ENCODE assay signal across 8 cellular contexts in the genomic region with DNA sequence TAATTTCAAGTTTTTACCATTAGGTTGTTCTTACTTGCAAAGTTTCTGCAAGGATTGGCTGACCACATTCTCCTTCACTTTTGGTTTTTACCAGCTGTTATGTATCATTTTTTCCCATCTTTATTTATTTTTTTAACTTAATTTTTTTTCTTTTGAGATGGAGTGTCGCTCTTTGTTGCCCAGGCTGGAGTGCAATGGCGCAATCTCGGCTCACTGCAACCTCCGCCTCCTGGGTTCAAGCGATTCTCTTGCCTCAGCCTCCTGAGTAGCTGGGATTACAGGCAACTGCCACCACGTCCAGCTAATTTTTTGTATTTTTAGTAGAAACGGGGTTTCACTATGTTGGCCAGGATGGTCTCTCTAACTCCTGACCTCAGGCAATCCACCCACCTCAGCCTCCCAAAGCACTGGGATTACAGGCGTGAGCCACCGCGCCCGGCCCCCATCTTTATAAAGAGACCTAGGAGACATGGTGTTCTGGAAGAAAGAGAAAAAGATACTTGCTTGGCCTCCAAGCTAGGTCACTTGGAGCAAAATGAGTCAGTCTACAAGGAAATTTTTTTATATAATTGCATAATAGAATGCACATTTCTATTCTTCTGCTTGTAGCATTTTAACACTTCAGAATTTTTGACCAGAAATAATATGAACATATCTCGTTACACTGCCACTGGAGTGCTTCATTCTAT.
DNase-seq lines count a peak whose midpoint lies in the region; ATAC-seq and TF ChIP-seq lines count a peak whose summit lies in the region.
"Not testable (repeated sequence)": the region's sequence is repeated elsewhere in the genome, so short reads cannot be mapped to it uniquely, and the experiment has no call there.

No MANE protein-coding gene starts in this region.

- not testable (repeated sequence) for H3K36me3 ChIP-seq in breast epithelium; heart left ventricle; left lung; suprapubic skin; aorta (ENCODE audit: control insufficient read depth in 1 of 2, insufficient read depth in 2 of 2, low read length in 1 of 2)

- not testable (repeated sequence) for H3K9me3 ChIP-seq in breast epithelium; heart left ventricle; left lung; suprapubic skin; aorta (ENCODE audit: control insufficient read depth, low read length)

- not testable (repeated sequence) for TF ChIP-seq CTCF in breast epithelium (IDR thresholded peaks at IDR 0.05); fibroblast of mammary gland (conservative IDR thresholded peaks at IDR 0.05; ENCODE audit: control insufficient read depth, insufficient read depth, low read depth, low read length); heart left ventricle (IDR thresholded peaks at IDR 0.05); left lung (IDR thresholded peaks at IDR 0.05); suprapubic skin (IDR thresholded peaks at IDR 0.05)

- H3K4me3 ChIP-seq in breast epithelium (peak overlapping the region in 2 of 3 donors; percentile 10 to 29), heart left ventricle (peak overlapping the region in 4 of 12 donors; percentile 1 to 26 (median 12))
- not testable (repeated sequence) for H3K4me3 ChIP-seq in fibroblast of mammary gland (ENCODE audit: control insufficient read depth, low read depth, low read length); left lung; suprapubic skin; aorta (ENCODE audit: low read length in 2 of 2)

- H3K27ac ChIP-seq in breast epithelium = peak overlapping the region; percentile 46 to 85
- H3K27ac ChIP-seq in heart left ventricle = peak overlapping the region in 11 of 12 donors; percentile 3 to 70 (median 53)
- H3K27ac ChIP-seq in left lung = peak overlapping the region in 1 of 2 donors; percentile 65
- H3K27ac ChIP-seq in suprapubic skin = peak overlapping the region; percentile 87
- not testable (repeated sequence) for H3K27ac ChIP-seq in aorta (ENCODE audit: low read depth in 1 of 2, low read length in 2 of 2)

- WGBS in heart left ventricle, 4 donors = 77 to 90% (median 82%) methylated on average over 12 of the region's 12 CpGs
- 59% methylated on average over 12 of the region's 12 CpGs for WGBS in suprapubic skin
- WGBS in aorta, 2 donors = 89 to 92% methylated on average over 12 of the region's 12 CpGs

- H3K27me3 ChIP-seq in breast epithelium; heart left ventricle; left lung; suprapubic skin; aorta (ENCODE audit: control insufficient read depth in 1 of 2, insufficient read depth in 2 of 2, low read length in 1 of 2): not testable (repeated sequence)

- ATAC-seq in heart left ventricle (peak in 3 of 4 donors; percentile 30 to 75 (median 61)), left lung (peak; percentile 21), sciatic nerve (peak; percentile 69), aorta (ENCODE audit: low FRiP score) (peak; percentile 66)

- H3K4me1 ChIP-seq in breast epithelium; left lung; suprapubic skin; aorta (ENCODE audit: control insufficient read depth in 1 of 2, insufficient read depth in 2 of 2, low read length in 2 of 2): not testable (repeated sequence)
- H3K4me1 ChIP-seq in heart left ventricle = peaks cover 0 to 28% (median 0%) of the 10 kb centered on the region in 12 donors

- TF ChIP-seq EP300 in suprapubic skin (IDR thresholded peaks at IDR 0.05) = not testable (repeated sequence)

- DNase-seq in AG20443 (ENCODE audit: low spot score) (peak; percentile 13), fibroblast of mammary gland (ENCODE audit: low read depth) (peak; percentile 51), heart left ventricle (peak in 2 of 5 donors; percentile 19 to 35), left lung (peak in 1 of 2 donors; percentile 41), sciatic nerve (ENCODE audit: low spot score) (peak; percentile 61), suprapubic skin (ENCODE audit: low spot score in 2 of 2) (peak in 1 of 2 donors; percentile 67)
- not testable (repeated sequence) for DNase-seq in breast epithelium (ENCODE audit: low spot score in 2 of 2); aorta

- intact Hi-C loops in breast epithelium (cut with DNase I; ENCODE audit: low total_unique reads); heart left ventricle (cut with DNase I); left lung (cut with DNase I); sciatic nerve (cut with DNase I); aorta (cut with DNase I): not testable (repeated sequence)

- TF ChIP-seq POLR2A in breast epithelium (IDR thresholded peaks at IDR 0.05); heart left ventricle (IDR thresholded peaks at IDR 0.05); suprapubic skin (IDR thresholded peaks at IDR 0.05): not testable (repeated sequence)
